Comparison of ENCODE assay signal across 8 cellular contexts in genomic region chr12:96501139-96501741, GRCh38. TPM values are rescaled to one million over a fixed set of nuclear protein-coding genes. Genes with fewer than 3 reads are reported as not detected.
DNase-seq lines count a peak whose midpoint lies in the region; ATAC-seq and TF ChIP-seq lines count a peak whose summit lies in the region.

No MANE protein-coding gene starts in this region.

- H3K36me3 ChIP-seq in SK-N-MC (ENCODE audit: insufficient read depth, low read length) (no peaks in the 10 kb centered on the region), breast epithelium (no peaks in the 10 kb centered on the region), lung (ENCODE audit: control insufficient read depth in 2 of 2, insufficient read depth in 2 of 2, low read length in 2 of 2) (no peaks in the 10 kb centered on the region)

- peak; percentile 61 for DNase-seq in COLO668 (lab: John Stamatoyannopoulos, UW; ENCODE audit: unreplicated experiment)
- DNase-seq in SK-N-MC (ENCODE audit: low read depth, low spot score) = no peak
- peak in 1 of 2 donors; percentile 41 for DNase-seq in breast epithelium (ENCODE audit: low spot score in 2 of 2)
- peak; percentile 31 for DNase-seq in lung (ENCODE audit: low spot score)
- no peak for DNase-seq in posterior cingulate gyrus
- no peak for DNase-seq in globus pallidus (ENCODE audit: low spot score)

- H3K27ac ChIP-seq in SK-N-MC = peak overlapping the region; percentile 71
- H3K27ac ChIP-seq in breast epithelium = peak overlapping the region; percentile 62 to 66
- H3K27ac ChIP-seq in lung (ENCODE audit: low read depth in 1 of 2, low read length in 1 of 2) = peak overlapping the region; percentile 53 to 79

- H3K9me3 ChIP-seq in SK-N-MC (ENCODE audit: low read depth, low read length) (no peaks in the 10 kb centered on the region), breast epithelium (no peaks in the 10 kb centered on the region), lung (ENCODE audit: control insufficient read depth in 2 of 2, insufficient read depth in 1 of 2, low read length in 1 of 2) (no peaks in the 10 kb centered on the region)

- H3K9ac ChIP-seq in SK-N-MC (ENCODE audit: insufficient read length) = peak overlapping the region; percentile 41

- TF ChIP-seq POLR2A in breast epithelium (IDR thresholded peaks at IDR 0.05) = no peak

- TF ChIP-seq CTCF in breast epithelium (IDR thresholded peaks at IDR 0.05) (no peak), lung (IDR thresholded peaks at IDR 0.05; ENCODE audit: control extremely low read depth, extremely low read depth) (no peak)

- H3K4me1 ChIP-seq in breast epithelium (no peaks in the 10 kb centered on the region), lung (ENCODE audit: control insufficient read depth in 2 of 2, insufficient read depth in 2 of 2, low read length in 2 of 2) (peaks cover 0 to 2% of the 10 kb centered on the region in 2 donors)

- WGBS in lung, 2 donors = 22 to 25% methylated on average over 5 of the region's 5 CpGs

- H3K27me3 ChIP-seq in breast epithelium (no peaks in the 10 kb centered on the region), lung (ENCODE audit: control insufficient read depth, insufficient read depth) (no peaks in the 10 kb centered on the region)

- H3K4me3 ChIP-seq in SK-N-MC = peak overlapping the region; percentile 20; the same call in 1 of the 2 replicates
- H3K4me3 ChIP-seq in breast epithelium = no peak overlapping the region
- H3K4me3 ChIP-seq in lung = no peak overlapping the region

- intact Hi-C loops in breast epithelium (cut with DNase I; ENCODE audit: low total_unique reads) = no loop called here
- intact Hi-C loops in posterior cingulate gyrus (cut with DNase I) = no loop called here

- peak; percentile 67 for ATAC-seq in GM19372 (IDR thresholded peaks at IDR 0.05; ENCODE audit: low read depth, unreplicated experiment)
- ATAC-seq in HG03378 (IDR thresholded peaks at IDR 0.05; ENCODE audit: unreplicated experiment) = peak; percentile 86
- peak; percentile 76 for ATAC-seq in lung (ENCODE audit: insufficient read depth, low FRiP score)

RNA-seq across cellular contexts. Expression of gene CFAP54, which starts 11.9 kb away (rescaled TPM):
- total RNA-seq in breast epithelium (1 to 10 TPM in 2 of 3 donors, under 1 TPM in 1; 0.48 to 7.3 (median 2.9) TPM), lung (10 to 100 TPM; 15.5 to 35.4 TPM)
- polyA plus RNA-seq in lung = under 1 TPM; 0.80 to 0.83 TPM

Comparison
In these comparisons a context has a peak if more than half of its experiments do, and no peak if none do; other contexts are left out.
1. DNase-seq: peak in COLO668 (single experiment) and lung (single experiment); none in SK-N-MC (single experiment), posterior cingulate gyrus (0 of 10) and globus pallidus (single experiment).
2. Peak in every context shown above with its lines, with median percentiles within 50 percentile points of each other: ATAC-seq and H3K27ac ChIP-seq.